8 cellular contexts compared by ENCODE assay signal in the genomic region with DNA sequence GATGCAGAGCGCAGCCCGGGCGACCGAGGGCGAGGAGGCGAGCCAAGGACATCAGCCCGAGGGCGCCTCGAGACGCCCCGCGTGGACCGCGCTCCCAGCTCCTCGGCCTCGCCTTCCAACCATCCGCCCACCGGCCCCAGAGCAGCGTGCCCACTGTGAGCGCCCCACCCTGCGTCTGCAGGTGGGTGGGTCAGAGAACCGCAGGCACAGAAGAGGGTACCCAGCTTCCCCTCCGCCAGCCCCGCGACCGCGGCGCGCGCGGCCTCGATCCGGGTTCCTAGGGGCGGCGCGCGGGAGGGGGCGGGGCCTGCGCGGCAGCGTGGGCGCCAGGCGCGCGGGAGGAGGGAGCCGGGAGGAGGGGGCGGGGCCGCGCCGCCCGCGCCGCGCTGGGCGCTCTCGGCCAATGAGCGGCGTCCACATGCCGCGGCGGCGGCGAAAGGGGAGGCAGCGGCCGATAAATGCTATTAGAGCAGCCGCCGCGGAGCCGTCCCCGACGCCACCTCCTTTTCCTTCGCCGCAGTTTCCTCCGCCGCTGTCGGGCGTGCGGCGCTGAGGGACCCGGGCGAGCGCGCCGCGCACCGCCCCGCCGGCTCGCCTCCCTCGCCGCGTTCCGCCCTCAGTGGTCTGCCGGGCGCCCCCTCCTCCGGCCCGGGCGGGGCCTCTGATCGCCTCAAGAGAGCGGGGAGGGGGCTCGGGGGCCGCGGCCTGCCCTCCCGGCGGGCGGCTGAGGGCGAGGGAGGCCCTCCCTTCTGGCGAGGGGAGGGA. TPM values are rescaled to one million over a fixed set of nuclear protein-coding genes. Genes with fewer than 3 reads are reported as not detected.
DNase-seq lines count a peak whose midpoint lies in the region; ATAC-seq and TF ChIP-seq lines count a peak whose summit lies in the region.

TSS of gene ATP2A2 (plus strand) at position 464 of the 765 bp plus-strand sequence. CDS start 543 bp downstream, outside the sequence.

- H3K9me3 ChIP-seq in AG04450 (ENCODE audit: control insufficient read depth, insufficient read depth, low read length) (no peaks in the 10 kb centered on the region), mammary epithelial cell (replicated peaks; ENCODE audit: insufficient read depth, low read length) (no peaks in the 10 kb centered on the region), smooth muscle cell (replicated peaks; ENCODE audit: low read depth) (no peaks in the 10 kb centered on the region)

- H3K27me3 ChIP-seq in AG04450 (ENCODE audit: control insufficient read depth, insufficient read depth, low read length) = no peaks in the 10 kb centered on the region
- H3K27me3 ChIP-seq in mammary epithelial cell (ENCODE audit: insufficient read depth, low read length) = no peaks in the 10 kb centered on the region
- H3K27me3 ChIP-seq in smooth muscle cell (ENCODE audit: low read depth) = no peaks in the 10 kb centered on the region

- H3K9ac ChIP-seq in mammary epithelial cell (ENCODE audit: insufficient read depth, low read length) (peak within 1 kb of the TSS; percentile 94), smooth muscle cell (ENCODE audit: low read depth) (peak within 1 kb of the TSS; percentile 92)

- peak within 1 kb of the TSS; percentile 69 for H3K27ac ChIP-seq in AG04450 (ENCODE audit: low read depth, low read length)
- peak within 1 kb of the TSS; percentile 84 for H3K27ac ChIP-seq in mammary epithelial cell (ENCODE audit: insufficient read depth, low read depth, low read length)
- H3K27ac ChIP-seq in smooth muscle cell (ENCODE audit: low read depth) = peak within 1 kb of the TSS; percentile 96

- H4K20me1 ChIP-seq in mammary epithelial cell (ENCODE audit: insufficient read depth, low read length) (peaks cover 4% of the 10 kb centered on the region), smooth muscle cell (ENCODE audit: low read depth) (peaks cover 44% of the 10 kb centered on the region)

- H3F3A ChIP-seq in smooth muscle cell (ENCODE audit: low read depth) = no peaks in the 10 kb centered on the region

- ATAC-seq in GM18907 (IDR thresholded peaks at IDR 0.05; ENCODE audit: unreplicated experiment) (peak; percentile 73), HG03135 (IDR thresholded peaks at IDR 0.05; ENCODE audit: unreplicated experiment) (peak; percentile 78)

- DNase-seq in AG04450 (ENCODE audit: low read depth, low spot score) (peak; percentile 55), NCI-H2227 (lab: John Stamatoyannopoulos, UW; ENCODE audit: unreplicated experiment) (peak; percentile 96), mammary epithelial cell (peak; percentile 87), iPS-NIHi7 (ENCODE audit: extremely low spot score) (peak; percentile 96), smooth muscle cell (lab: John Stamatoyannopoulos, UW; ENCODE audit: unreplicated experiment) (peak; percentile 66)

- H3K4me3 ChIP-seq in AG04450 (ENCODE audit: low read depth, low read length) (peak within 1 kb of the TSS; percentile 90), WI38 (ENCODE audit: low read depth, low read length) (peak within 1 kb of the TSS; percentile 92), mammary epithelial cell (replicated peaks in 1 of 3; ENCODE audit: insufficient read depth in 1 of 3, low read depth in 2 of 3, low read length in 3 of 3) (peak within 1 kb of the TSS; percentile 91 to 94 (median 91)), smooth muscle cell (peak within 1 kb of the TSS; percentile 70)

- TF ChIP-seq CTCF in AG04450 (IDR thresholded peaks at IDR 0.05; ENCODE audit: low read depth, low read length) (no peak), WI38 (IDR thresholded peaks at IDR 0.05; ENCODE audit: low read depth, low read length) (no peak), mammary epithelial cell (conservative IDR thresholded peaks at IDR 0.05 in 1 of 2, IDR thresholded peaks at IDR 0.05 in 1 of 2; ENCODE audit: extremely low read depth in 1 of 2, insufficient read depth in 1 of 2, low read depth in 1 of 2, low read length in 2 of 2) (no peak), smooth muscle cell (IDR thresholded peaks at IDR 0.05; ENCODE audit: borderline replicate concordance, insufficient read depth, poor library complexity, severe bottlenecking) (no peak)

- H3K4me1 ChIP-seq in mammary epithelial cell (ENCODE audit: insufficient read depth, low read length) (peaks cover 33% of the 10 kb centered on the region), smooth muscle cell (ENCODE audit: low read depth) (peaks cover 41% of the 10 kb centered on the region)

- POLR2A ChIA-PET in AG04450 (lab: Yijun Ruan, JAX) = interaction anchor here (0.6 to 4.6 kb wide), 12 partner anchors 8 to 296 kb away, joined by 3 to 40 read pairs (median 5); partner anchors contain the start of gene IFT81

- WGBS in mammary epithelial cell (ENCODE audit: low coverage, missing lambda C conversion rate) = 0% methylated on average over 3 of the region's 108 CpGs
- under 1% methylated on average over 38 of the region's 108 CpGs for WGBS in smooth muscle cell (ENCODE audit: low lambda C conversion rate)

- dilution Hi-C loops in mammary epithelial cell (cut with HindIII; ENCODE audit: low sequenced_read_pairs) = loop anchor here (10.0 kb wide), 2 partner anchors 104 to 226 kb away; no protein-coding TSS in a partner anchor

- CTCF ChIA-PET in AG04450 (lab: Charles Lee) = interaction anchor here (0.6 to 1.8 kb wide), 4 partner anchors 11 to 181 kb away, joined by 3 to 7 read pairs (median 5); no protein-coding TSS in a partner anchor
- CTCF ChIA-PET in mammary epithelial cell (lab: Charles Lee; ENCODE audit: low non-redundant PET) = interaction anchor here (0.8 to 0.9 kb wide), 2 partner anchors 33 to 232 kb away, joined by 3 to 4 read pairs; no protein-coding TSS in a partner anchor

- H3K36me3 ChIP-seq in mammary epithelial cell (ENCODE audit: insufficient read depth, low read length) (peaks cover 7% of the 10 kb centered on the region), smooth muscle cell (ENCODE audit: low read depth) (no peaks in the 10 kb centered on the region)

- H3K4me2 ChIP-seq in mammary epithelial cell (ENCODE audit: insufficient read depth, low read depth, low read length) = peak within 1 kb of the TSS; percentile 97
- H3K4me2 ChIP-seq in smooth muscle cell = peak within 1 kb of the TSS; percentile 94

- intact Hi-C loops in mammary epithelial cell (cut with micrococcal nuclease) = loop anchor here (1.0 to 5.0 kb wide), 6 partner anchors 34 to 178 kb away; partner anchors contain the start of gene IFT81

- H2AFZ ChIP-seq in mammary epithelial cell (ENCODE audit: low read depth, low read length) (peak within 1 kb of the TSS; percentile 94), smooth muscle cell (ENCODE audit: low read depth) (peak within 1 kb of the TSS; percentile 90)

- no TSS peak for BruUV-seq in mammary epithelial cell (replicated peaks; lab: Mats Ljungman, UMichigan)

- in situ Hi-C loops in mammary epithelial cell (cut with MboI; ENCODE audit: low sequenced_read_pairs in 2 of 2) = no loop called here

- H3K79me2 ChIP-seq in mammary epithelial cell (ENCODE audit: insufficient read depth, low read length) (peaks cover 48% of the 10 kb centered on the region), smooth muscle cell (ENCODE audit: low read depth) (peaks cover 43% of the 10 kb centered on the region)

RNA-seq across cellular contexts. Expression of gene ATP2A2, which starts in this region (rescaled TPM):
- polyA plus RNA-seq in AG04450 (2011; rRNA removed) (139 and 143 TPM in 2 replicates), mammary epithelial cell (156 TPM), smooth muscle cell (47.6 and 53.7 TPM in 2 replicates)
- polyA minus RNA-seq in AG04450 (2011; rRNA and poly(A)+ RNA removed) = 191 and 196 TPM in 2 replicates
- total RNA-seq in mammary epithelial cell (100 to 1,000 TPM; 311 to 337 TPM), smooth muscle cell (103 and 104 TPM in 2 replicates)
- 444 TPM for polyA minus RNA-seq in mammary epithelial cell

Comparison
In these comparisons a context has a peak if more than half of its experiments do, and no peak if none do; other contexts are left out.
1. Peak in every context shown above with its lines: DNase-seq, ATAC-seq, H3K4me3 ChIP-seq and H3K27ac ChIP-seq.